Comparison of ENCODE assay signal across 1 cellular context in genomic region chr15:82100116-82100795, GRCh38.
TF ChIP-seq lines count a peak whose summit lies in the region.

No MANE protein-coding gene starts in this region.

TF ChIP-seq in IMR-90, 13 proteins besides CTCF, POLR2A, EP300 and RAD21 (continued from another document):
- TF ChIP-seq USF2 (IDR thresholded peaks at IDR 0.05; ENCODE audit: low read depth, low read length) (no peak), MAFK (IDR thresholded peaks at IDR 0.05; ENCODE audit: low read depth, low read length) (no peak), RCOR1 (IDR thresholded peaks at IDR 0.05; ENCODE audit: insufficient replicate concordance, low read length) (no peak)
TF ChIP-seq in IMR-90: peak in this region for 0.
